2 cellular contexts compared by ENCODE assay signal in genomic region chr1:89080068-89080467, GRCh38. TPM values are rescaled to one million over a fixed set of nuclear protein-coding genes. Genes with fewer than 3 reads are reported as not detected.
"Had no signal": no experiment of that assay in that cellular context is flagged by ENCODE, and none has a peak within 500 bp of the region (broad histone marks: within the 10 kb centered on the region; RNA-seq: fewer than 3 reads in every experiment).

No MANE protein-coding gene starts in this region.

RNA-seq across cellular contexts. Expression of gene GBP1, which starts 15.1 kb away (rescaled TPM):
- total RNA-seq: endodermal cell had no signal

RNA-seq across cellular contexts. Expression of gene GBP2, which starts 45.8 kb away (rescaled TPM):
- total RNA-seq: endodermal cell, frontal cortex had no signal

RNA-seq across cellular contexts. Expression of gene GBP3, which starts 57.4 kb away (rescaled TPM):
- total RNA-seq: endodermal cell had no signal
